In the genomic region with DNA sequence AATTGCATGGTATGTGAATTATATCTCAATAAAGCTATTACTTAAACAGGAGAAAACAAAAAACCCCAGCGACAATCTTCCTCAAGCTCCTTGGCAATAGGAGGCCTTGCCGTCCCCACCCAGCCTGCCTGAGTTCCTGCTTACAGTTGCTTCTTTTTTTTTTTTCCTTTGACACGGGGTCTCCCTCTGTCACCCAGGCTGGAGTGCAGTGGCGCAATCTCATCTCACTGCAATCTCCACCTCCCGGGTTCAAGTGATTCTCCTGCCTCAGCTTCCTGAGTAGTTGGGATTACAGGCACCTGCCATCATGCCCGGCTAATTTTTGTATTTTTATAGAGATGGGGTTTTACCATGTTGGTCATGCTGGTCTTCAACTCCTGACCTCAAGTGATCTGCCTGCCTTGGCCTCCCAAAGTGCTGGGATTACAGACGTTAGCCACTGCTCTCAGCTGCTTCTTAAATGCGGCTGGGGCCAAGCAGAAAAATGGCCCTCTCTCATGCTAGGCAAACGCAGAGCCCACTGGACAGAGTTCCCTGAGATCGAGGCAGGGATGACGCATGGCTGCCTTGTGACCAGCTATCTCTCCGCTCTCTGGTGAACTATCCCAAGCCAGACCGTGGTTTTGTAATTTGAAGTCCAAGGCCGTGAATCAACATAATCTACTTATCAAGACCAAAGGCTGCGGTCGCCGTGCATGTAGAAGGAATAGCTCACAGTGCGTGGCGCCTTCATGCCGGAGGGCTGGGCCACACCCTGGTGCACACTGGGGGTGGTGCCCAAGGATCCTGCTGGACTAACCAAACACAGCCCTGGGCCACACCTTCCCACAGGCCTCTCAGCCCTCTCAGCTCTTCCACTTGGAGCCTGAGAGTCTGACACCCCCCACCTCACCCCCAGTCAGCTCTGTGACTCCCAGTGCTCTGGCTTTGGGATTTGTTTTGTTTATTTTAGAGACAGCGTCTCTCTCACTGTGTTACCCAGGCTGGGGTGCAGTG, we compare ENCODE assay signal across 10 cellular contexts.
DNase-seq lines count a peak whose midpoint lies in the region; ATAC-seq, FAIRE-seq and TF ChIP-seq lines count a peak whose summit lies in the region.
"Had no signal": no experiment of that assay in that cellular context is flagged by ENCODE, and none has a peak within 500 bp of the region (broad histone marks: within the 10 kb centered on the region; RNA-seq: fewer than 3 reads in every experiment).

No MANE protein-coding gene starts in this region.

- H3K9me3 ChIP-seq in HEK293 (ENCODE audit: control insufficient read depth, insufficient read depth, low read depth, low read length) (no peaks in the 10 kb centered on the region), small intestine (ENCODE audit: control insufficient read depth, low read depth) (no peaks in the 10 kb centered on the region)

- no peaks in the 10 kb centered on the region for H3K36me3 ChIP-seq in HEK293 (ENCODE audit: control insufficient read depth in 2 of 2, insufficient read depth in 1 of 2, low read length in 2 of 2)
- no peaks in the 10 kb centered on the region for H3K36me3 ChIP-seq in small intestine (ENCODE audit: control insufficient read depth in 2 of 2, insufficient read depth in 2 of 2, low read length in 2 of 2)

- FAIRE-seq in small intestine (lab: Jason Lieb, UNC): no peak

- no peak for ATAC-seq in left lobe of liver
- no peak for ATAC-seq in HG03378 (IDR thresholded peaks at IDR 0.05; ENCODE audit: unreplicated experiment)
- ATAC-seq: natural killer cell had no signal

- WGBS in small intestine, 3 donors: 30 to 66% (median 37%) methylated on average over 21 of the region's 21 CpGs

- no peaks in the 10 kb centered on the region for H3K4me1 ChIP-seq in HEK293 (ENCODE audit: control insufficient read depth, insufficient read depth, low read length)
- H3K4me1 ChIP-seq in small intestine (ENCODE audit: control insufficient read depth in 2 of 2, insufficient read depth in 1 of 2, low read depth in 1 of 2, low read length in 1 of 2): peaks cover 0 to 2% of the 10 kb centered on the region in 2 donors

- H3K4me3 ChIP-seq in HEK293 (ENCODE audit: low read depth, low read length) (no peak overlapping the region), small intestine (ENCODE audit: low read depth in 1 of 2, low read length in 2 of 2) (no peak overlapping the region)

- no peak for TF ChIP-seq CTCF in HEK293 (tag by site-specific recombination; IDR thresholded peaks at IDR 0.05)

- POLR2A ChIA-PET in HEK293 (lab: Yijun Ruan, JAX): interaction anchor here (0.5 to 1.8 kb wide), 4 partner anchors 12 to 1470 kb away, joined by 3 to 7 read pairs (median 4); no protein-coding TSS in a partner anchor

- DNase-seq in SIG-M5 treated with dmso at 0.1 percent for 504 hours (lab: John Stamatoyannopoulos, UW; ENCODE audit: unreplicated experiment): peak; percentile 60
- peak; percentile 78 for DNase-seq in fibroblast of peridontal ligament (ENCODE audit: extremely low read depth)
- DNase-seq in small intestine: peak; percentile 98
- DNase-seq in DMS53 (lab: John Stamatoyannopoulos, UW): no peak
- DNase-seq in left lobe of liver (ENCODE audit: low spot score): no peak
- DNase-seq in GDM1 (lab: John Stamatoyannopoulos, UW): no peak
- DNase-seq: activated T-cell treated with anti-CD3 and anti-CD28 coated beads, Interleukin-2, amount 50 U/mL, for 1 hour; natural killer cell had no signal

- CTCF ChIA-PET in HEK293 (lab: Yijun Ruan, JAX): interaction anchor here (0.6 to 1.4 kb wide), 4 partner anchors 11 to 144 kb away, joined by 3 to 4 read pairs (median 4); no protein-coding TSS in a partner anchor

- H3K27me3 ChIP-seq in small intestine (ENCODE audit: control insufficient read depth in 2 of 2, insufficient read depth in 2 of 2, low read length in 2 of 2): no peaks in the 10 kb centered on the region

- H3K27ac ChIP-seq in HEK293 (ENCODE audit: extremely low read depth, low read depth, low read length) (0 out of 2 replicates have a peak overlapping the region, but pooled peaks have one; percentile 3), small intestine (ENCODE audit: low read depth in 1 of 2, low read length in 1 of 2) (peak overlapping the region; percentile 79 to 88)

TF ChIP-seq in HEK293, 187 proteins besides CTCF, POLR2A, EP300 and RAD21 (continues in another document):
- TF ChIP-seq EGR2 (tag by site-specific recombination; IDR thresholded peaks at IDR 0.05; ENCODE audit: low read depth) (no peak), KLF10 (tag by site-specific recombination; IDR thresholded peaks at IDR 0.05) (no peak), GLI2 (tag by site-specific recombination; IDR thresholded peaks at IDR 0.05; ENCODE audit: borderline replicate concordance, low read depth) (no peak), SP7 (tag by site-specific recombination; IDR thresholded peaks at IDR 0.05) (peak; percentile 74), ZNF133 (tag by site-specific recombination; IDR thresholded peaks at IDR 0.05) (no peak), ZNF549 (tag by site-specific recombination; IDR thresholded peaks at IDR 0.05) (no peak), ZNF701 (tag by site-specific recombination; IDR thresholded peaks at IDR 0.05) (no peak), ZBTB10 (tag by site-specific recombination; IDR thresholded peaks at IDR 0.05) (no peak), ZNF398 (tag by site-specific recombination; IDR thresholded peaks at IDR 0.05) (no peak), ZFP41 (tag by site-specific recombination; IDR thresholded peaks at IDR 0.05; ENCODE audit: borderline replicate concordance) (no peak), ZNF529 (tag by site-specific recombination; IDR thresholded peaks at IDR 0.05; ENCODE audit: insufficient replicate concordance) (no peak), ZNF791 (tag by site-specific recombination; IDR thresholded peaks at IDR 0.05) (no peak), ZNF175 (tag by site-specific recombination; IDR thresholded peaks at IDR 0.05) (no peak), ZFP3 (tag by site-specific recombination; IDR thresholded peaks at IDR 0.05; ENCODE audit: low read depth) (no peak), ZNF488 (tag by site-specific recombination; IDR thresholded peaks at IDR 0.05) (no peak), ZNF16 (tag by site-specific recombination; IDR thresholded peaks at IDR 0.05; ENCODE audit: low read depth) (no peak), ZNF629 (tag by site-specific recombination; IDR thresholded peaks at IDR 0.05) (0 out of 2 replicates have a peak, but pooled peaks have one; percentile 38), ZSCAN16 (tag by site-specific recombination; IDR thresholded peaks at IDR 0.05) (no peak), ZSCAN23 (tag by site-specific recombination; IDR thresholded peaks at IDR 0.05) (no peak), ZNF23 (tag by site-specific recombination; IDR thresholded peaks at IDR 0.05; ENCODE audit: borderline replicate concordance) (no peak), BCL11B (tag by site-specific recombination; IDR thresholded peaks at IDR 0.05; ENCODE audit: low read depth) (no peak)

Comparison
In these comparisons a context has a peak if more than half of its experiments do, and no peak if none do; other contexts are left out.
1. DNase-seq: peak in SIG-M5 treated with dmso at 0.1 percent for 504 hours (single experiment), fibroblast of peridontal ligament (single experiment) and small intestine (single experiment); none in DMS53 (single experiment), left lobe of liver (single experiment) and GDM1 (single experiment).